8 cellular contexts compared by ENCODE assay signal in the genomic region with DNA sequence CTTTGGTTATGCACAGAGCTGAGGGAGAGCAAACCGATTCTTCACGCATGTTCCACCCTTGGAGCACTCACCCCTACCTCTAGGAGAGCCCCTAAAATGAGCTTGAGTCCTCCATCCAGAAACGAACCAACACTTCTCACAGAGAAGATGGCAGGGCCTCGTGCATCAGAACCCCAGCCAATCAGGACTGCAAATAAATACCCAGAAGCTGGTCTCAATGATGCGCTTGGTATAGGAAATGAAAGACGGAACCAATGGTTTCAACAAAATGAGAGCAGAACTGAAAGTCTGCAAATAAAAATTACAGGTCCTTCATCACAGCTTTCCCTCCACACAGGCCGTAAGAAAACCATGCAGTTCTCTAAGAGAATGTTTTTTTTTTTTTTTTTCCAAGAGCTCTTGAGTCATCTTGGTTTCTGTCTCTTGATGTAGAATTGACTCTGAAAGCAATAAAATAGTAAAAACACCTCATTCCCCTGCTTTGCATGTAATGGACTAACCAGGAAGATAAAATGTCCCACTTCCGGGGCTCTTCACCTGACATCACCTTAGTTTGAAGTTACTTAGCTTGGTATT. TPM values are rescaled to one million over a fixed set of nuclear protein-coding genes. Genes with fewer than 3 reads are reported as not detected.
DNase-seq lines count a peak whose midpoint lies in the region; ATAC-seq and TF ChIP-seq lines count a peak whose summit lies in the region.

No MANE protein-coding gene starts in this region.

- peak overlapping the region; percentile 96 for H3K9ac ChIP-seq in PC-3 (ENCODE audit: low read length)

- no peaks in the 10 kb centered on the region for H3K9me2 ChIP-seq in PC-3 (replicated peaks; ENCODE audit: low read length)

- no peaks in the 10 kb centered on the region for H3K36me3 Mint-ChIP-seq in naive thymus-derived CD8-positive, alpha-beta T cell

- H3K4me3 Mint-ChIP-seq in naive thymus-derived CD8-positive, alpha-beta T cell, result no peak overlapping the region

- H3K36me3 ChIP-seq in PC-3 (ENCODE audit: low read depth, low read length) (no peaks in the 10 kb centered on the region), lower lobe of right lung (no peaks in the 10 kb centered on the region), left lung (no peaks in the 10 kb centered on the region)

- H3K4me2 ChIP-seq in PC-3 (ENCODE audit: low read length), result peak overlapping the region; percentile 79

- no TSS peak for BruUV-seq in PC-3 (replicated peaks; lab: Mats Ljungman, UMichigan)

- H3K27me3 Mint-ChIP-seq in naive thymus-derived CD8-positive, alpha-beta T cell, result peaks cover 0 to 29% (median 12%) of the 10 kb centered on the region in 5 donors

- H3K79me2 ChIP-seq in PC-3 (ENCODE audit: low read length), result no peaks in the 10 kb centered on the region

- ATAC-seq in GM18519 (IDR thresholded peaks at IDR 0.05; ENCODE audit: low FRiP score, unreplicated experiment), result peak; percentile 51
- ATAC-seq in HG02763 (IDR thresholded peaks at IDR 0.05; ENCODE audit: unreplicated experiment), result peak; percentile 35
- no peak for ATAC-seq in PC-3
- peak in 1 of 2 donors; percentile 25 for ATAC-seq in lower lobe of right lung
- no peak for ATAC-seq in left lung
- ATAC-seq in naive thymus-derived CD8-positive, alpha-beta T cell, result no peak

- CTCF ChIA-PET in PC-3 (lab: Charles Lee), result interaction anchor here (0.5 kb wide), 1 partner anchor 49 kb away, joined by 16 read pairs; no protein-coding TSS in a partner anchor

- peaks cover 14 to 87% (median 31%) of the 10 kb centered on the region in 4 donors for H3K4me1 Mint-ChIP-seq in naive thymus-derived CD8-positive, alpha-beta T cell

- H4K20me1 ChIP-seq in PC-3 (ENCODE audit: low read length), result no peaks in the 10 kb centered on the region

- H3K27ac Mint-ChIP-seq in naive thymus-derived CD8-positive, alpha-beta T cell, result peak overlapping the region in 2 of 10 donors; percentile 57 to 84

- intact Hi-C loops in PC-3 (cut with micrococcal nuclease), result loop anchor here (5.0 kb wide), 2 partner anchors 229 to 294 kb away; no protein-coding TSS in a partner anchor
- intact Hi-C loops in lower lobe of right lung (cut with DNase I), result no loop called here
- intact Hi-C loops in left lung (cut with DNase I), result no loop called here

- DNase-seq in PC-3 (peak; percentile 36), lower lobe of right lung (no peak), NCI-H524 treated with DMSO at 0.1 percent for 48 hours (lab: John Stamatoyannopoulos, UW) (no peak), left lung (no peak)
- no peak for DNase-seq in central memory CD4-positive, alpha-beta T cell
- DNase-seq in naive thymus-derived CD8-positive, alpha-beta T cell, result no peak

- H3K27me3 ChIP-seq in PC-3 (ENCODE audit: low read length), result no peaks in the 10 kb centered on the region
- no peaks in the 10 kb centered on the region for H3K27me3 ChIP-seq in lower lobe of right lung (ENCODE audit: low read depth)
- H3K27me3 ChIP-seq in left lung, result no peaks in the 10 kb centered on the region

- no peak for TF ChIP-seq CTCF in PC-3 (conservative IDR thresholded peaks at IDR 0.05; ENCODE audit: low read depth, low read length)
- TF ChIP-seq CTCF in lower lobe of right lung (IDR thresholded peaks at IDR 0.05), result no peak
- TF ChIP-seq CTCF in left lung (IDR thresholded peaks at IDR 0.05), result no peak

- POLR2A ChIA-PET in PC-3 (lab: Charles Lee; ENCODE audit: unreplicated experiment), result interaction anchor here (0.6 to 1.3 kb wide), 5 partner anchors 21 to 1849 kb away, joined by 3 to 8 read pairs (median 4); no protein-coding TSS in a partner anchor
- POLR2A ChIA-PET in naive thymus-derived CD8-positive, alpha-beta T cell (lab: Charles Lee), result interaction anchor here (1.1 to 5.7 kb wide), 3 partner anchors 11 to 24 kb away, joined by 3 to 34 read pairs (median 3); a partner anchor contains a TSS

- peaks cover 5% of the 10 kb centered on the region for H3F3A ChIP-seq in PC-3 (ENCODE audit: low read length, unreplicated experiment)

- H3K4me3 ChIP-seq in PC-3 (ENCODE audit: low read length), result no peak overlapping the region
- H3K4me3 ChIP-seq in lower lobe of right lung, result no peak overlapping the region
- no peak overlapping the region for H3K4me3 ChIP-seq in left lung

- H3K9me3 ChIP-seq in PC-3 (ENCODE audit: low read length) (no peaks in the 10 kb centered on the region), lower lobe of right lung (no peaks in the 10 kb centered on the region), left lung (no peaks in the 10 kb centered on the region)

- H3K27ac ChIP-seq in PC-3 (ENCODE audit: low read length), result peak overlapping the region; percentile 100
- peak overlapping the region; percentile 22 for H3K27ac ChIP-seq in lower lobe of right lung
- H3K27ac ChIP-seq in left lung, result peak overlapping the region in 1 of 2 donors; percentile 18

- no peak overlapping the region for H2AFZ ChIP-seq in PC-3 (ENCODE audit: low read length)

- H3K4me1 ChIP-seq in PC-3 (ENCODE audit: insufficient read depth, low read length) (peaks cover 77% of the 10 kb centered on the region), lower lobe of right lung (peaks cover 22% of the 10 kb centered on the region), left lung (peaks cover 9 to 85% of the 10 kb centered on the region in 2 donors)

- H3K9me3 Mint-ChIP-seq in naive thymus-derived CD8-positive, alpha-beta T cell, result no peaks in the 10 kb centered on the region

RNA-seq across cellular contexts. Expression of a gene that starts 23.8 kb away (rescaled TPM):
- total RNA-seq in PC-3 (2014; rRNA removed) (94.5 and 112 TPM in 2 replicates), lower lobe of right lung (242 TPM), left lung (100 to 1,000 TPM; 158 to 217 TPM)
- 100 to 1,000 TPM; 147 to 155 TPM for total RNA-seq in naive thymus-derived CD8-positive, alpha-beta T cell
- polyA plus RNA-seq in naive thymus-derived CD8-positive, alpha-beta T cell, result 100 to 1,000 TPM; 106 to 294 (median 115) TPM

Comparison
In these comparisons a context has a peak if more than half of its experiments do, and no peak if none do; other contexts are left out.
1. ATAC-seq: peak in GM18519 (single experiment) and HG02763 (single experiment); none in PC-3 (single experiment), left lung (single experiment) and naive thymus-derived CD8-positive, alpha-beta T cell (0 of 2).